23 cellular contexts compared by ENCODE assay signal in the genomic region with DNA sequence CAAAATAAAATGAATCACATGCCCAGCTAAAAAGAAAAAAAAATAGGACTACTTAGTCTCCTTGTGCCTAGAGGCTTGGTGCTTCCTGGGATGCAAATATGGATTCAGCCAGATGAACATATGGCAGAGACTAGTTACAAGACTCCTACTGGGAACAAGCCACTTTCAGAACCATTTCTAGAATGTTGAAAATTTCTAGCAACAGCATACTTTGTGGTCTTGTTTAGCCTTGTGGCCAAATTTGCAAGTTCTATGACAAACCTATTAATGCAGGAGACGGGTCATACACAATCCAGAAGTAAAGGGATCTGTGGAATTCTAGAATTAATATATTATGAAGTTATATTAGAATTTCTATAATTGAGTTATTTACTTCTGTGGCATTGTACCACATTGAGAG.
DNase-seq lines count a peak whose midpoint lies in the region; ATAC-seq and TF ChIP-seq lines count a peak whose summit lies in the region.
"Had no signal": no experiment of that assay in that cellular context is flagged by ENCODE, and none has a peak within 500 bp of the region (broad histone marks: within the 10 kb centered on the region; RNA-seq: fewer than 3 reads in every experiment).

No MANE protein-coding gene starts in this region.

- H3K18ac ChIP-seq in mesenchymal stem cell (ENCODE audit: low read depth in 1 of 2, low read length in 2 of 2), result no peak overlapping the region

- no peak overlapping the region for H2BK5ac ChIP-seq in mesenchymal stem cell (ENCODE audit: low read depth, low read length, poor library complexity, severe bottlenecking)

- H3K36me3 Mint-ChIP-seq in progenitor cell of endocrine pancreas (ENCODE audit: insufficient read depth), result no peaks in the 10 kb centered on the region
- H3K36me3 Mint-ChIP-seq in activated CD8-positive, alpha-beta T cell treated with anti-CD3 and anti-CD28 coated beads for 36 hours (ENCODE audit: low read depth), result no peaks in the 10 kb centered on the region
- H3K36me3 Mint-ChIP-seq: IgD-negative memory B cell had no signal

- peak; percentile 44 for DNase-seq in AG10803 (ENCODE audit: low read depth)
- DNase-seq in NCI-H2171 (lab: John Stamatoyannopoulos, UW), result peak; percentile 25
- peak; percentile 9 for DNase-seq in amniotic epithelial cell (ENCODE audit: low read depth)
- no peak for DNase-seq in mesenchymal stem cell
- DNase-seq in progenitor cell of endocrine pancreas (ENCODE audit: low spot score, unreplicated experiment), result no peak
- DNase-seq in activated CD8-positive, alpha-beta T cell treated with anti-CD3 and anti-CD28 coated beads for 36 hours, result no peak
- DNase-seq: DMS153; NCI-H1092; NCI-H1417 treated with DMSO at 0.1 percent for 48 hours; NCI-H1694 treated with DMSO at 0.1 percent for 48 hours; NCI-H2081; NCI-H345; NCI-H510A treated with DMSO at 0.1 percent for 48 hours; NCI-H774; NK-92 treated with Interleukin-12 subunit alpha and Interleukin-12 subunit beta, amount 100 ng/mL, for 24 hours; PC-3 had no signal

- H3K4ac ChIP-seq in mesenchymal stem cell (ENCODE audit: low read depth in 1 of 2, low read length in 2 of 2), result no peak overlapping the region

- no peak overlapping the region for H3K4me3 Mint-ChIP-seq in progenitor cell of endocrine pancreas (ENCODE audit: low read depth)
- H3K4me3 Mint-ChIP-seq in activated CD8-positive, alpha-beta T cell treated with anti-CD3 and anti-CD28 coated beads for 36 hours, result no peak overlapping the region
- H3K4me3 Mint-ChIP-seq: GM23338, IgD-negative memory B cell had no signal

- ATAC-seq in GM21723 (IDR thresholded peaks at IDR 0.05; ENCODE audit: unreplicated experiment) (peak; percentile 37), GM19397 (IDR thresholded peaks at IDR 0.05; ENCODE audit: unreplicated experiment) (no peak)
- no peak for ATAC-seq in activated CD8-positive, alpha-beta T cell treated with anti-CD3 and anti-CD28 coated beads for 36 hours
- ATAC-seq: GM23338, PC-3 had no signal

- H3K9me3 ChIP-seq in mesenchymal stem cell (ENCODE audit: control insufficient read depth, low read length), result no peaks in the 10 kb centered on the region
- H3K9me3 ChIP-seq: HAP-1 had no signal

- no peak overlapping the region for H3K23ac ChIP-seq in mesenchymal stem cell (ENCODE audit: low read length in 2 of 2)

- H3K9ac ChIP-seq in mesenchymal stem cell (ENCODE audit: low read length), result no peak overlapping the region

- intact Hi-C loops in activated CD8-positive, alpha-beta T cell treated with anti-CD3 and anti-CD28 coated beads for 36 hours (cut with micrococcal nuclease), result no loop called here

- no peaks in the 10 kb centered on the region for H3K36me3 ChIP-seq in mesenchymal stem cell (ENCODE audit: control insufficient read depth in 1 of 2, insufficient read depth in 2 of 2, low read depth in 1 of 2, low read length in 2 of 2)
- H3K36me3 ChIP-seq: HAP-1 had no signal

- H3K14ac ChIP-seq in mesenchymal stem cell (ENCODE audit: low read length in 2 of 2), result no peak overlapping the region

- no peak overlapping the region for H3K4me2 ChIP-seq in mesenchymal stem cell (ENCODE audit: low read length, poor library complexity, severe bottlenecking)
- H3K4me2 ChIP-seq: GM23338 had no signal

- no peak overlapping the region for H4K8ac ChIP-seq in mesenchymal stem cell (ENCODE audit: low read length)

- no peaks in the 10 kb centered on the region for H3K9me3 Mint-ChIP-seq in progenitor cell of endocrine pancreas (ENCODE audit: low read depth)
- no peaks in the 10 kb centered on the region for H3K9me3 Mint-ChIP-seq in activated CD8-positive, alpha-beta T cell treated with anti-CD3 and anti-CD28 coated beads for 36 hours
- H3K9me3 Mint-ChIP-seq: GM23338, IgD-negative memory B cell had no signal

- H3K27me3 ChIP-seq in mesenchymal stem cell (ENCODE audit: control insufficient read depth in 1 of 2, insufficient read depth in 1 of 2, low read length in 2 of 2), result no peaks in the 10 kb centered on the region

- H3K79me1 ChIP-seq in mesenchymal stem cell (replicated peaks; ENCODE audit: low read length, poor library complexity, severe bottlenecking), result no peaks in the 10 kb centered on the region

- H2BK120ac ChIP-seq in mesenchymal stem cell (ENCODE audit: low read depth, low read length), result no peak overlapping the region

- CTCF ChIA-PET in activated CD8-positive, alpha-beta T cell treated with anti-CD3 and anti-CD28 coated beads for 36 hours (lab: Charles Lee), result no interaction called here

- H2BK12ac ChIP-seq in mesenchymal stem cell (ENCODE audit: low read length in 2 of 2), result no peak overlapping the region

- no peak overlapping the region for H3K27ac Mint-ChIP-seq in progenitor cell of endocrine pancreas
- no peak overlapping the region for H3K27ac Mint-ChIP-seq in activated CD8-positive, alpha-beta T cell treated with anti-CD3 and anti-CD28 coated beads for 36 hours
- H3K27ac Mint-ChIP-seq: GM23338, IgD-negative memory B cell had no signal

- WGBS in mesenchymal stem cell, result no CpG with 5 or more reads among the region's 1 CpG

- no peaks in the 10 kb centered on the region for H3K4me1 ChIP-seq in mesenchymal stem cell (ENCODE audit: control insufficient read depth, insufficient read depth, low read depth, low read length)
- H3K4me1 ChIP-seq: HAP-1 had no signal

- POLR2A ChIA-PET in activated CD8-positive, alpha-beta T cell treated with anti-CD3 and anti-CD28 coated beads for 36 hours (lab: Charles Lee), result no interaction called here

- H4K91ac ChIP-seq in mesenchymal stem cell (ENCODE audit: low read length), result no peak overlapping the region

- no peaks in the 10 kb centered on the region for H3K4me1 Mint-ChIP-seq in progenitor cell of endocrine pancreas (ENCODE audit: low read depth)
- no peaks in the 10 kb centered on the region for H3K4me1 Mint-ChIP-seq in activated CD8-positive, alpha-beta T cell treated with anti-CD3 and anti-CD28 coated beads for 36 hours (ENCODE audit: low read depth)
- H3K4me1 Mint-ChIP-seq: GM23338, IgD-negative memory B cell had no signal

- H3K4me3 ChIP-seq in AG10803 (ENCODE audit: low read length) (no peak overlapping the region), mesenchymal stem cell (ENCODE audit: insufficient read depth in 1 of 2, low read depth in 1 of 2, low read length in 2 of 2) (no peak overlapping the region)
- H3K4me3 ChIP-seq: GM23338, HAP-1 had no signal

- no peaks in the 10 kb centered on the region for H3K27me3 Mint-ChIP-seq in progenitor cell of endocrine pancreas
- H3K27me3 Mint-ChIP-seq in activated CD8-positive, alpha-beta T cell treated with anti-CD3 and anti-CD28 coated beads for 36 hours, result no peaks in the 10 kb centered on the region
- H3K27me3 Mint-ChIP-seq: IgD-negative memory B cell had no signal

- H2AK5ac ChIP-seq in mesenchymal stem cell (ENCODE audit: low read length, severe bottlenecking), result no peak overlapping the region

- H2BK15ac ChIP-seq in mesenchymal stem cell (ENCODE audit: low read depth, poor library complexity, severe bottlenecking), result no peak overlapping the region

- TF ChIP-seq CTCF in AG10803 (conservative IDR thresholded peaks at IDR 0.05; ENCODE audit: low read length) (no peak), progenitor cell of endocrine pancreas (IDR thresholded peaks at IDR 0.05; ENCODE audit: unreplicated experiment) (no peak)
- no peak for TF ChIP-seq CTCF in activated CD8-positive, alpha-beta T cell treated with anti-CD3 and anti-CD28 coated beads for 36 hours (IDR thresholded peaks at IDR 0.05)

- no peak overlapping the region for H3K27ac ChIP-seq in mesenchymal stem cell (ENCODE audit: low read length, poor library complexity, severe bottlenecking)
- H3K27ac ChIP-seq: 22Rv1, HL-60 had no signal

- H2AFZ ChIP-seq in mesenchymal stem cell (ENCODE audit: low read depth, low read length), result no peak overlapping the region
- H2AFZ ChIP-seq: GM23338 had no signal

Comparison
In these comparisons a context has a peak if more than half of its experiments do, and no peak if none do; other contexts are left out.
1. DNase-seq: peak in AG10803 (single experiment), NCI-H2171 (single experiment) and amniotic epithelial cell (single experiment); none in mesenchymal stem cell (single experiment), progenitor cell of endocrine pancreas (single experiment) and activated CD8-positive, alpha-beta T cell treated with anti-CD3 and anti-CD28 coated beads for 36 hours (single experiment).